ENCODE assay signal across 8 cellular contexts in genomic region chr6:157235600-157236039, GRCh38.
DNase-seq lines count a peak whose midpoint lies in the region; ATAC-seq and TF ChIP-seq lines count a peak whose summit lies in the region.

No MANE protein-coding gene starts in this region.

- peak; percentile 83 for ATAC-seq in activated naive CD8-positive, alpha-beta T cell treated with anti-CD3 and anti-CD28 coated beads, Interleukin-2, amount 10 ng/mL, durations not matched to agents 7 days and 5 days (ENCODE audit: low read depth)
- ATAC-seq in upper lobe of left lung (ENCODE audit: low FRiP score in 2 of 2) = peak; percentile 68 to 79

- DNase-seq in GM13977 (ENCODE audit: low spot score) (peak; percentile 67), NOMO-1 treated with dmso at 0.1 percent for 144 hours (lab: John Stamatoyannopoulos, UW; ENCODE audit: unreplicated experiment) (peak; percentile 48), glutamatergic neuron (peak; percentile 75), neural progenitor cell (ENCODE audit: low spot score) (peak; percentile 90), upper lobe of left lung (peak; percentile 40 to 86), NCI-H187 (lab: John Stamatoyannopoulos, UW) (no peak), NCI-H128 (lab: John Stamatoyannopoulos, UW; ENCODE audit: unreplicated experiment) (no peak)
- peak; percentile 67 for DNase-seq in activated naive CD8-positive, alpha-beta T cell treated with anti-CD3 and anti-CD28 coated beads, Interleukin-2, amount 10 ng/mL, durations not matched to agents 7 days and 5 days

- TF ChIP-seq CTCF in GM13977 (IDR thresholded peaks at IDR 0.05; ENCODE audit: extremely low read depth, insufficient read depth, missing control alignments) (peak; percentile 66), glutamatergic neuron (IDR thresholded peaks at IDR 0.05; ENCODE audit: partially characterized antibody, unreplicated experiment) (peak; percentile 50), neural progenitor cell (IDR thresholded peaks at IDR 0.05) (peak; percentile 86), upper lobe of left lung (IDR thresholded peaks at IDR 0.05) (peak; percentile 27 to 60 (median 42))

- in situ Hi-C loops in GM13977 (cut with MboI; ENCODE audit: low pct_unique_long_range_greater_than_20kb, low sequenced_read_pairs, unreplicated experiment) = no loop called here

- H3K4me1 ChIP-seq in neural progenitor cell = peaks cover 19% of the 10 kb centered on the region
- peaks cover 17 to 22% (median 19%) of the 10 kb centered on the region in 4 donors for H3K4me1 ChIP-seq in upper lobe of left lung

- H3K36me3 ChIP-seq in neural progenitor cell = no peaks in the 10 kb centered on the region
- no peaks in the 10 kb centered on the region for H3K36me3 ChIP-seq in upper lobe of left lung

- H3K4me3 ChIP-seq in neural progenitor cell (peak overlapping the region; percentile 63), upper lobe of left lung (peak overlapping the region; percentile 45 to 59 (median 56))

- H3K27ac ChIP-seq in neural progenitor cell (no peak overlapping the region), upper lobe of left lung (peak overlapping the region in 3 of 4 donors; percentile 30 to 56 (median 31))

- H3K79me2 ChIP-seq in neural progenitor cell (ENCODE audit: low read depth) = no peaks in the 10 kb centered on the region

- WGBS in upper lobe of left lung, 2 donors = 1 to 13% methylated on average over 3 to 28 of the region's 28 CpGs

- H3K4me1 Mint-ChIP-seq in activated naive CD8-positive, alpha-beta T cell treated with anti-CD3 and anti-CD28 coated beads, Interleukin-2, amount 10 ng/mL, durations not matched to agents 7 days and 5 days = peaks cover 17% of the 10 kb centered on the region
- H3K4me1 Mint-ChIP-seq in glutamatergic neuron (ENCODE audit: low read depth, unreplicated experiment) = peaks cover 23% of the 10 kb centered on the region
- H3K4me1 Mint-ChIP-seq in neural progenitor cell = peaks cover 34% of the 10 kb centered on the region

- H3K4me2 ChIP-seq in neural progenitor cell = peak overlapping the region; percentile 89

- H3K27me3 Mint-ChIP-seq in activated naive CD8-positive, alpha-beta T cell treated with anti-CD3 and anti-CD28 coated beads, Interleukin-2, amount 10 ng/mL, durations not matched to agents 7 days and 5 days = peaks cover 56% of the 10 kb centered on the region
- H3K27me3 Mint-ChIP-seq in glutamatergic neuron (ENCODE audit: unreplicated experiment) (peaks cover 22% of the 10 kb centered on the region), neural progenitor cell (ENCODE audit: insufficient read depth, low read depth) (peaks cover 50% of the 10 kb centered on the region)

- H3K9me3 ChIP-seq in neural progenitor cell (ENCODE audit: low read depth) (no peaks in the 10 kb centered on the region), upper lobe of left lung (no peaks in the 10 kb centered on the region)

- POLR2A ChIA-PET in activated naive CD8-positive, alpha-beta T cell treated with anti-CD3 and anti-CD28 coated beads, Interleukin-2, amount 10 ng/mL, durations not matched to agents 7 days and 5 days (lab: Charles Lee) = interaction anchor here (1.1 to 2.1 kb wide), 4 partner anchors 10 to 39 kb away, joined by 3 to 8 read pairs (median 5); no protein-coding TSS in a partner anchor

- no peak overlapping the region for H3K9ac ChIP-seq in neural progenitor cell

- peaks cover 3% of the 10 kb centered on the region for H3K9me3 Mint-ChIP-seq in activated naive CD8-positive, alpha-beta T cell treated with anti-CD3 and anti-CD28 coated beads, Interleukin-2, amount 10 ng/mL, durations not matched to agents 7 days and 5 days
- H3K9me3 Mint-ChIP-seq in glutamatergic neuron (ENCODE audit: unreplicated experiment) = peaks cover 14% of the 10 kb centered on the region
- H3K9me3 Mint-ChIP-seq in neural progenitor cell = peaks cover 9% of the 10 kb centered on the region

- peaks cover 14% of the 10 kb centered on the region for H3F3A ChIP-seq in neural progenitor cell (ENCODE audit: low read depth)

- H3K27ac Mint-ChIP-seq in activated naive CD8-positive, alpha-beta T cell treated with anti-CD3 and anti-CD28 coated beads, Interleukin-2, amount 10 ng/mL, durations not matched to agents 7 days and 5 days = peak overlapping the region; percentile 71
- H3K27ac Mint-ChIP-seq in glutamatergic neuron (ENCODE audit: unreplicated experiment) (peak overlapping the region; percentile 35), neural progenitor cell (no peak overlapping the region)

- peaks cover 3% of the 10 kb centered on the region for H3K36me3 Mint-ChIP-seq in activated naive CD8-positive, alpha-beta T cell treated with anti-CD3 and anti-CD28 coated beads, Interleukin-2, amount 10 ng/mL, durations not matched to agents 7 days and 5 days
- H3K36me3 Mint-ChIP-seq in glutamatergic neuron (ENCODE audit: unreplicated experiment) = peaks cover 7% of the 10 kb centered on the region
- peaks cover 3% of the 10 kb centered on the region for H3K36me3 Mint-ChIP-seq in neural progenitor cell

- peaks cover 3% of the 10 kb centered on the region for H4K20me1 ChIP-seq in neural progenitor cell (ENCODE audit: low read depth)

- peak overlapping the region; percentile 96 for H2AFZ ChIP-seq in neural progenitor cell (replicated peaks)

- TF ChIP-seq POLR2A in upper lobe of left lung (IDR thresholded peaks at IDR 0.05) = no peak

- TF ChIP-seq EP300 in upper lobe of left lung (IDR thresholded peaks at IDR 0.05) = no peak

- peaks cover 58% of the 10 kb centered on the region for H3K27me3 ChIP-seq in neural progenitor cell
- peaks cover 0 to 17% (median 13%) of the 10 kb centered on the region in 4 donors for H3K27me3 ChIP-seq in upper lobe of left lung

- peak overlapping the region; percentile 93 for H3K4me3 Mint-ChIP-seq in activated naive CD8-positive, alpha-beta T cell treated with anti-CD3 and anti-CD28 coated beads, Interleukin-2, amount 10 ng/mL, durations not matched to agents 7 days and 5 days
- peak overlapping the region; percentile 93 for H3K4me3 Mint-ChIP-seq in glutamatergic neuron (ENCODE audit: unreplicated experiment)
- H3K4me3 Mint-ChIP-seq in neural progenitor cell = peak overlapping the region; percentile 89

Comparison
In these comparisons a context has a peak if more than half of its experiments do, and no peak if none do; other contexts are left out.
1. DNase-seq: peak in GM13977 (single experiment), NOMO-1 treated with dmso at 0.1 percent for 144 hours (single experiment), activated naive CD8-positive, alpha-beta T cell treated with anti-CD3 and anti-CD28 coated beads, Interleukin-2, amount 10 ng/mL, durations not matched to agents 7 days and 5 days (single experiment), glutamatergic neuron (single experiment), neural progenitor cell (single experiment) and upper lobe of left lung (2 of 2); none in NCI-H187 (0 of 2) and NCI-H128 (single experiment).
2. Peak in every context shown above with its lines, with median percentiles within 50 percentile points of each other: CTCF ChIP-seq and H3K4me3 Mint-ChIP-seq.